Comparison of ENCODE assay signal across 10 cellular contexts in the genomic region with DNA sequence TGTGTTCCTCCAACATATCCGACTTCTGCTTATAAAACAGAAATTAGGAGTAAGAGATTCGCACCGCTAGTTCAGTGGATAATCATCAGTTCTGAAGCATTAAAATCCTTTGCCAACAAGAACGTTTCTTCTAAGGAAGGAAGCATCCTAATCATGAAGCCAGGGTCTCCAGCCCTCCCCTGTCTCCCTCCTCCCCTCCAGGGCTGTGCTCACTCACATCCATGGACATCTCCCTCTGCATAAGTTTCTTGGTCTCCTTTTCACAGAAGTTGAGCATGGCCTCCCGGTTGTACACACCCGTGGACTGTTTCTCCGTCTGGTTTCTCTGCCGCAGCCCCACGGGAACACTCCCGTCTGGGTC. TPM values are rescaled to one million over a fixed set of nuclear protein-coding genes. Genes with fewer than 3 reads are reported as not detected.
A peak's percentile ranks its signal among the peaks of the same experiment; 100 is the strongest.
DNase-seq lines count a peak whose midpoint lies in the region; ATAC-seq and TF ChIP-seq lines count a peak whose summit lies in the region.
"Had no signal": no experiment of that assay in that cellular context is flagged by ENCODE, and none has a peak within 500 bp of the region (broad histone marks: within the 10 kb centered on the region; RNA-seq: fewer than 3 reads in every experiment).

No MANE protein-coding gene starts in this region.

- peaks cover 0 to 44% of the 10 kb centered on the region in 2 donors for H3K27me3 ChIP-seq in left lung

- H3K9me3 ChIP-seq in ES-I3 (ENCODE audit: control insufficient read depth, insufficient read depth, low read length) (no peaks in the 10 kb centered on the region), left lung (no peaks in the 10 kb centered on the region)

- H3K36me3 ChIP-seq in ES-I3 (ENCODE audit: insufficient read depth, low read length) (no peaks in the 10 kb centered on the region), left lung (no peaks in the 10 kb centered on the region)

- H3K4me3 ChIP-seq in choroid plexus epithelial cell (ENCODE audit: low read depth, low read length) (peak overlapping the region; percentile 50), left lung (peak overlapping the region; percentile 37 to 42), skeletal muscle cell (ENCODE audit: low read depth, low read length) (peak overlapping the region; percentile 41)

- no peak for DNase-seq in choroid plexus epithelial cell (ENCODE audit: low read depth)
- no peak for DNase-seq in left lung
- DNase-seq in skeletal muscle cell (ENCODE audit: low read depth), result no peak
- no peak for DNase-seq in stimulated activated CD4-positive, alpha-beta T cell treated with anti-CD3 and anti-CD28 coated beads, Interleukin-4, amount 100 ng/mL, for 1 hour
- no peak for DNase-seq in NCI-H2107 treated with DMSO at 0.1 percent for 48 hours (lab: John Stamatoyannopoulos, UW; ENCODE audit: unreplicated experiment)
- DNase-seq in RPMI8226, result no peak
- no peak for DNase-seq in left lobe of liver (ENCODE audit: low spot score)

- intact Hi-C loops in left lung (cut with DNase I), result no loop called here

- H3K27ac ChIP-seq in left lung, result peak overlapping the region in 1 of 2 donors; percentile 42

- no peak for TF ChIP-seq CTCF in choroid plexus epithelial cell (conservative IDR thresholded peaks at IDR 0.05; ENCODE audit: low read depth, low read length)
- no peak for TF ChIP-seq CTCF in left lung (IDR thresholded peaks at IDR 0.05)

- H3K4me1 ChIP-seq in ES-I3 (ENCODE audit: insufficient read depth, low read length) (peaks cover 14% of the 10 kb centered on the region; the same call in 1 of the 2 replicates), left lung (peaks cover 4 to 14% of the 10 kb centered on the region in 2 donors)

- H3K9ac ChIP-seq in ES-I3 (ENCODE audit: low read depth, low read length), result peak overlapping the region; percentile 50; the same call in 1 of the 2 replicates

- ATAC-seq in left lung (peak; percentile 4), left lobe of liver (no peak)

RNA-seq across cellular contexts. Expression of gene LMOD1, which starts 0.5 kb away (rescaled TPM):
- total RNA-seq in left lung, result 10 to 100 TPM; 17.9 to 20.8 TPM
- 1.0 TPM for total RNA-seq in left lobe of liver
- total RNA-seq: activated naive CD4-positive, alpha-beta T cell treated with anti-CD3 and anti-CD28 coated beads for 36 hours; Daoy had no signal

RNA-seq across cellular contexts. Expression of gene TIMM17A, which starts 9.5 kb away (rescaled TPM):
- total RNA-seq in left lung (10 to 100 TPM; 42.6 to 56.7 TPM), left lobe of liver (42.0 TPM)

RNA-seq across cellular contexts. Expression of gene RNPEP, which starts 36.6 kb away (rescaled TPM):
- total RNA-seq in left lung, result 10 to 100 TPM; 77.9 to 81.2 TPM
- total RNA-seq in left lobe of liver, result 36.3 TPM

RNA-seq across cellular contexts. Expression of gene SHISA4, which starts 57.1 kb away (rescaled TPM):
- 10 to 100 TPM; 12.7 to 26.1 TPM for total RNA-seq in left lung
- 4.4 TPM for total RNA-seq in left lobe of liver
